15 cellular contexts compared by ENCODE assay signal in the genomic region with DNA sequence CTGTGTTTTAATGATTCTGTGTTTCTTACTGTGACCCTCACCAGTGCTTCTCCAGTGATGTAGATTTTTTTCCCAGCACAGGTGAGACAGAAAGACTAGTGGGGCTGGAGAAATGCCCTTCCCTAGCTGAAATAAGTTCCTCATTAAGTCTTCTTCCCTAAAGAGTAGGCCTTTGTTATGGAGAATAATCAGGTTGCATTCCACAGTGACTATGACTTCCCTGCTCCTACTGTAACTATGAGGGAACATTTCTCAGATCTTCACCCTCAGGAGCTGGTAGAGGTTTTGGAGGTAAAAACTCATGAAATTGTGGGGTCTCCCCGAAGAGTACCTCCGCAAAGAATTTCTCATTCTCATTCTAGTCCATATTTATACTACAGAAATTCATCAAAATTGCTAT.
DNase-seq lines count a peak whose midpoint lies in the region; TF ChIP-seq lines count a peak whose summit lies in the region.
"Had no signal": no experiment of that assay in that cellular context is flagged by ENCODE, and none has a peak within 500 bp of the region (broad histone marks: within the 10 kb centered on the region; RNA-seq: fewer than 3 reads in every experiment).

No MANE protein-coding gene starts in this region.

- DNase-seq in H9, result no peak
- DNase-seq in NT2/D1 (ENCODE audit: low read depth, low spot score), result peak; percentile 13
- peak; percentile 54 for DNase-seq in iPS DF 19.7 (ENCODE audit: low read depth, low spot score)
- peak; percentile 14 for DNase-seq in iPS-NIHi7 (ENCODE audit: extremely low spot score)
- DNase-seq in GM10248 (ENCODE audit: extremely low spot score), result no peak
- no peak for DNase-seq in activated T-cell treated with anti-CD3 and anti-CD28 coated beads for 4 hours
- DNase-seq in stimulated activated CD4-positive, alpha-beta T cell treated with anti-CD3 and anti-CD28 coated beads, Interleukin-2, amount 100 ng/mL, for 24 hours, result no peak
- DNase-seq: C1 segment of cervical spinal cord; Calu3; CD4-positive, alpha-beta T cell; DMS 273 treated with DMSO at 0.1 percent for 48 hours; EL had no signal

- H4K20me1 ChIP-seq in H9 (ENCODE audit: control insufficient read depth, insufficient read depth, insufficient read length), result no peaks in the 10 kb centered on the region

- H3K4me1 ChIP-seq in H9 (ENCODE audit: insufficient read depth, low read length), result peaks cover 4% of the 10 kb centered on the region; the same call in 1 of the 2 replicates
- H3K4me1 ChIP-seq in NT2/D1 (ENCODE audit: insufficient read depth, insufficient read length), result no peaks in the 10 kb centered on the region
- H3K4me1 ChIP-seq: HAP-1 had no signal

- H3K4me1 Mint-ChIP-seq in H9, result peaks cover 21 to 25% of the 10 kb centered on the region in 2 experiments
- H3K4me1 Mint-ChIP-seq: B cell had no signal

- H4K8ac ChIP-seq in H9 (replicated peaks; ENCODE audit: insufficient read length, low read depth, low read length), result no peak overlapping the region

- H3K27ac Mint-ChIP-seq in H9, result peak overlapping the region; percentile 19 to 44 (median 26); a peak in 4 of 7 replicates
- H3K27ac Mint-ChIP-seq: B cell; CD4-positive, alpha-beta T cell had no signal

- no peak overlapping the region for H3T11ph ChIP-seq in H9 (ENCODE audit: low read length)

- no peak overlapping the region for H3K27ac ChIP-seq in H9 (ENCODE audit: insufficient read length, low read depth, low read length)

- no CpG with 5 or more reads among the region's 2 CpGs for WGBS in H9 (ENCODE audit: extremely low coverage, insufficient read length, low lambda C conversion rate)

- H3K4me2 ChIP-seq in H9 (ENCODE audit: insufficient read depth, insufficient read length, low read length), result no peak overlapping the region

- no peak overlapping the region for H2BK12ac ChIP-seq in H9 (ENCODE audit: insufficient read length, low read depth, low read length)

- H3K14ac ChIP-seq in H9 (ENCODE audit: insufficient read depth, low read length), result no peak overlapping the region

- H3K27me3 ChIP-seq in H9 (ENCODE audit: insufficient read depth, low read length) (no peaks in the 10 kb centered on the region), NT2/D1 (ENCODE audit: insufficient read depth, insufficient read length) (no peaks in the 10 kb centered on the region)

- peaks cover 4 to 14% (median 8%) of the 10 kb centered on the region in 3 experiments; a peak in 5 of 7 replicates for H3K36me3 Mint-ChIP-seq in H9 (ENCODE audit: insufficient read depth in 1 of 3, low read depth in 3 of 3)

- peaks cover 11% of the 10 kb centered on the region in 2 experiments for H3K9me3 Mint-ChIP-seq in H9

- no peak overlapping the region for H2BK5ac ChIP-seq in H9 (ENCODE audit: insufficient read length, low read length)

- H3K79me2 ChIP-seq in H9 (ENCODE audit: insufficient read depth, low read length), result no peaks in the 10 kb centered on the region

- H3K9me3 ChIP-seq in H9 (ENCODE audit: control insufficient read depth, low read depth, low read length) (no peaks in the 10 kb centered on the region), NT2/D1 (ENCODE audit: insufficient read depth, low read length) (no peaks in the 10 kb centered on the region)
- H3K9me3 ChIP-seq: HAP-1 had no signal

- no peak overlapping the region for H3K56ac ChIP-seq in H9 (ENCODE audit: insufficient read length, low read depth, low read length)

- no peak overlapping the region for H2BK15ac ChIP-seq in H9 (ENCODE audit: low read depth, low read length)

- H3K9ac ChIP-seq in H9 (ENCODE audit: extremely low read depth, insufficient read length, low read length) (no peak overlapping the region), NT2/D1 (ENCODE audit: insufficient read length, low read depth) (no peak overlapping the region)

- H4K5ac ChIP-seq in H9 (ENCODE audit: insufficient read length, low read depth, low read length), result no peak overlapping the region

- no peak overlapping the region for H3K4me3 Mint-ChIP-seq in H9
- H3K4me3 Mint-ChIP-seq: B cell; CD4-positive, alpha-beta T cell had no signal

- no peak overlapping the region for H3K4ac ChIP-seq in H9 (ENCODE audit: low read depth, low read length)

- H2AFZ ChIP-seq in H9 (ENCODE audit: low read length), result no peak overlapping the region

- H3K18ac ChIP-seq in H9 (ENCODE audit: insufficient read length, low read depth, low read length), result no peak overlapping the region

- no peaks in the 10 kb centered on the region for H3K79me1 ChIP-seq in H9 (ENCODE audit: insufficient read depth, low read depth, low read length, poor library complexity, severe bottlenecking)

- H3K36me3 ChIP-seq in NT2/D1 (ENCODE audit: insufficient read depth, insufficient read length, low read length), result no peaks in the 10 kb centered on the region
- H3K36me3 ChIP-seq: HAP-1 had no signal

- H3K4me3 ChIP-seq in NT2/D1 (ENCODE audit: insufficient read length, low read depth), result no peak overlapping the region
- H3K4me3 ChIP-seq: HAP-1, K562 had no signal

- no peak overlapping the region for H2BK120ac ChIP-seq in H9 (ENCODE audit: low read depth, low read length, poor library complexity, severe bottlenecking)

- H2BK20ac ChIP-seq in H9 (ENCODE audit: low read depth, low read length, poor library complexity, severe bottlenecking), result no peak overlapping the region

- POLR2A ChIA-PET in GM10248 (lab: Yijun Ruan, JAX), result no interaction called here

- H4K91ac ChIP-seq in H9 (ENCODE audit: insufficient read length, low read depth, low read length), result no peak overlapping the region

- H3K27me3 Mint-ChIP-seq in H9 (ENCODE audit: low read depth), result no peaks in the 10 kb centered on the region
- H3K27me3 Mint-ChIP-seq: B cell; CD4-positive, alpha-beta T cell had no signal

- H2AK5ac ChIP-seq in H9 (ENCODE audit: insufficient read length, low read length), result no peak overlapping the region

- H3K23me2 ChIP-seq in H9 (ENCODE audit: insufficient read length, low read depth, low read length, poor library complexity, severe bottlenecking), result no peaks in the 10 kb centered on the region

- no peak for TF ChIP-seq CTCF in H9 (conservative IDR thresholded peaks at IDR 0.05)
- no peak for TF ChIP-seq CTCF in GM10248 (IDR thresholded peaks at IDR 0.05; ENCODE audit: control extremely low read depth, extremely low read depth, low read depth, missing control alignments)

- CTCF ChIA-PET in GM10248 (lab: Yijun Ruan, JAX), result interaction anchor here (0.9 kb wide), 1 partner anchor 15 kb away, joined by 3 read pairs; no protein-coding TSS in a partner anchor

- no peak overlapping the region for H3K23ac ChIP-seq in H9 (ENCODE audit: insufficient read length, low read depth, low read length)

Comparison
In these comparisons a context has a peak if more than half of its experiments do, and no peak if none do; other contexts are left out.
1. DNase-seq: peak in NT2/D1 (single experiment), iPS DF 19.7 (single experiment) and iPS-NIHi7 (single experiment); none in H9 (single experiment), GM10248 (single experiment), activated T-cell treated with anti-CD3 and anti-CD28 coated beads for 4 hours (single experiment) and stimulated activated CD4-positive, alpha-beta T cell treated with anti-CD3 and anti-CD28 coated beads, Interleukin-2, amount 100 ng/mL, for 24 hours (0 of 2).